In genomic region chr6:85498596-85499258, GRCh38 we compare ENCODE assay signal across 13 cellular contexts. TPM values are rescaled to one million over a fixed set of nuclear protein-coding genes. Genes with fewer than 3 reads are reported as not detected.
DNase-seq lines count a peak whose midpoint lies in the region; ATAC-seq and TF ChIP-seq lines count a peak whose summit lies in the region.
"Had no signal": no experiment of that assay in that cellular context is flagged by ENCODE, and none has a peak within 500 bp of the region (broad histone marks: within the 10 kb centered on the region; RNA-seq: fewer than 3 reads in every experiment).

No MANE protein-coding gene starts in this region.

- BruUV-seq in HCT116 (replicated peaks; lab: Mats Ljungman, UMichigan): no TSS peak

- H3K4me3 ChIP-seq in HCT116 (replicated peaks in 1 of 2; ENCODE audit: low read depth in 1 of 2, low read length in 2 of 2) (no peak overlapping the region), foreskin fibroblast (ENCODE audit: low read depth in 1 of 2, low read length in 2 of 2) (no peak overlapping the region)
- H3K4me3 ChIP-seq: BLaER1, gastroesophageal sphincter had no signal

- H2AFZ ChIP-seq in HCT116 (ENCODE audit: low read depth, low read length, poor library complexity, severe bottlenecking): no peak overlapping the region

- no peaks in the 10 kb centered on the region for H3K79me2 ChIP-seq in HCT116 (ENCODE audit: insufficient read depth, low read length)

- peak overlapping the region; percentile 2; the same call in 1 of the 2 replicates for H3K4me2 ChIP-seq in HCT116 (ENCODE audit: low read length)
- H3K4me2 ChIP-seq: BLaER1 had no signal

- DNase-seq in AML-193 (lab: John Stamatoyannopoulos, UW): peak; percentile 53 to 63
- DNase-seq in HCT116 (ENCODE audit: low read depth, low spot score): peak; percentile 19
- peak; percentile 33 to 55 for DNase-seq in foreskin fibroblast
- DNase-seq in HPDE6-E6E7 (ENCODE audit: extremely low spot score): no peak
- DNase-seq in mesenteric fat pad (ENCODE audit: low spot score): no peak
- DNase-seq: activated CD4-positive, CD25-positive, alpha-beta regulatory T cell treated with anti-CD3 and anti-CD28 coated beads, Interleukin-2, amount 50 U/mL, for 72 hours; right cardiac atrium had no signal

- intact Hi-C loops in HCT116 (cut with micrococcal nuclease): no loop called here

- TF ChIP-seq RAD21 in HCT116 (IDR thresholded peaks at IDR 0.05; ENCODE audit: low read depth): no peak

- no peak for TF ChIP-seq POLR2A in HCT116 (IDR thresholded peaks at IDR 0.05; ENCODE audit: borderline replicate concordance, extremely low read depth, insufficient read depth, insufficient read length)

- RAD21 ChIA-PET in HCT116 (lab: Charles Lee; ENCODE audit: low non-redundant PET in 1 of 2, low total read pairs in 2 of 2, uncharacterized antibody in 2 of 2, unreplicated experiment in 2 of 2): no interaction called here

- H3K36me3 ChIP-seq in HCT116 (ENCODE audit: control insufficient read depth in 1 of 2, insufficient read depth in 2 of 2, low read length in 2 of 2): 0 out of 4 replicates have a peak, but pooled peaks cover 0 to 4% of the 10 kb centered on the region in 2 experiments
- H3K36me3 ChIP-seq: BLaER1 had no signal

- peaks cover 22 to 26% of the 10 kb centered on the region in 2 experiments for H3K4me1 ChIP-seq in HCT116 (ENCODE audit: control insufficient read depth in 1 of 2, insufficient read depth in 2 of 2, low read length in 2 of 2)
- H3K4me1 ChIP-seq: gastroesophageal sphincter had no signal

- CTCF ChIA-PET in HCT116 (lab: Charles Lee): interaction anchor here (1.3 kb wide), 1 partner anchor 16 kb away, joined by 5 read pairs; no protein-coding TSS in a partner anchor

- H3K9me3 ChIP-seq in HCT116 (ENCODE audit: control insufficient read depth in 1 of 2, insufficient read depth in 1 of 2, low read depth in 1 of 2, low read length in 2 of 2): no peaks in the 10 kb centered on the region
- H3K9me3 ChIP-seq: gastroesophageal sphincter had no signal

- TF ChIP-seq CTCF in HCT116 (IDR thresholded peaks at IDR 0.05 in 2 of 3, conservative IDR thresholded peaks at IDR 0.05 in 1 of 3; ENCODE audit: borderline replicate concordance in 1 of 3, insufficient read depth in 1 of 3, low read depth in 2 of 3, low read length in 2 of 3) (no peak), foreskin fibroblast (IDR thresholded peaks at IDR 0.05; ENCODE audit: low read depth, low read length) (no peak)

- POLR2A ChIA-PET in HCT116 (lab: Charles Lee): no interaction called here

- 0 out of 2 replicates have a peak overlapping the region, but pooled peaks have one; percentile 11 for H3K27ac ChIP-seq in HCT116 (ENCODE audit: low read depth, low read length)
- H3K27ac ChIP-seq: BLaER1, gastroesophageal sphincter had no signal

- H4K20me1 ChIP-seq in HCT116 (ENCODE audit: insufficient read depth): no peaks in the 10 kb centered on the region
- H4K20me1 ChIP-seq: BLaER1 had no signal

- H3K9ac ChIP-seq in HCT116 (ENCODE audit: low read length): no peak overlapping the region
- H3K9ac ChIP-seq: BLaER1 had no signal

- no peaks in the 10 kb centered on the region for H3K27me3 ChIP-seq in HCT116 (ENCODE audit: insufficient read depth, low read length)
- H3K27me3 ChIP-seq: BLaER1, gastroesophageal sphincter had no signal

- H3K9me2 ChIP-seq in HCT116 (ENCODE audit: insufficient read depth): no peaks in the 10 kb centered on the region

- ATAC-seq in HCT116 (peak; percentile 56), SK-N-SH treated with all-trans-retinoic acid at 6 μM for 48 hours (peak; percentile 19), GM18867 (IDR thresholded peaks at IDR 0.05; ENCODE audit: unreplicated experiment) (no peak), GM19452 (IDR thresholded peaks at IDR 0.05; ENCODE audit: unreplicated experiment) (no peak)
- ATAC-seq: gastroesophageal sphincter, Panc1, right cardiac atrium had no signal

TF ChIP-seq in HCT116, 20 proteins besides CTCF, POLR2A, EP300 and RAD21 (continues in another document):
- TF ChIP-seq SIN3A (IDR thresholded peaks at IDR 0.05; ENCODE audit: low read depth): no peak
- no peak for TF ChIP-seq SRF (IDR thresholded peaks at IDR 0.05; ENCODE audit: low read depth)
- no peak for TF ChIP-seq REST (IDR thresholded peaks at IDR 0.05; ENCODE audit: low read depth)
- no peak for TF ChIP-seq SP1 (IDR thresholded peaks at IDR 0.05; ENCODE audit: low read depth)
- no peak for TF ChIP-seq ELF1 (IDR thresholded peaks at IDR 0.05; ENCODE audit: borderline replicate concordance, low read depth)
- no peak for TF ChIP-seq MAX (IDR thresholded peaks at IDR 0.05)
- TF ChIP-seq FOSL1 (IDR thresholded peaks at IDR 0.05; ENCODE audit: low read depth): no peak
- no peak for TF ChIP-seq JUND (IDR thresholded peaks at IDR 0.05)
- no peak for TF ChIP-seq TCF7L2 (IDR thresholded peaks at IDR 0.05; ENCODE audit: borderline replicate concordance, extremely low read depth, insufficient read depth, insufficient read length)
- no peak for TF ChIP-seq EZH2phosphoT487 (IDR thresholded peaks at IDR 0.05; ENCODE audit: borderline replicate concordance)
- no peak for TF ChIP-seq EGR1 (IDR thresholded peaks at IDR 0.05; ENCODE audit: low read depth)

TF ChIP-seq in SK-N-SH treated with all-trans-retinoic acid at 6 μM for 48 hours, 23 proteins besides CTCF, POLR2A, EP300 and RAD21:
- TF ChIP-seq TCF4 (CRISPR knock-in tag; IDR thresholded peaks at IDR 0.05; ENCODE audit: borderline replicate concordance) (no peak), SNAI2 (CRISPR knock-in tag; IDR thresholded peaks at IDR 0.05) (no peak), ZFP3 (CRISPR knock-in tag; IDR thresholded peaks at IDR 0.05) (no peak), POU6F1 (CRISPR knock-in tag; IDR thresholded peaks at IDR 0.05; ENCODE audit: borderline replicate concordance, low read depth) (no peak), BACH2 (CRISPR knock-in tag; IDR thresholded peaks at IDR 0.05; ENCODE audit: borderline replicate concordance) (no peak), PPARA (CRISPR knock-in tag; IDR thresholded peaks at IDR 0.05; ENCODE audit: borderline replicate concordance) (no peak), GLIS3 (CRISPR knock-in tag; IDR thresholded peaks at IDR 0.05) (no peak), ZFP30 (CRISPR knock-in tag; IDR thresholded peaks at IDR 0.05) (no peak), OSR1 (CRISPR knock-in tag; IDR thresholded peaks at IDR 0.05) (no peak), TSHZ2 (CRISPR knock-in tag; IDR thresholded peaks at IDR 0.05) (no peak), ZC3H10 (CRISPR knock-in tag; IDR thresholded peaks at IDR 0.05) (no peak)

RNA-seq across cellular contexts. Expression of gene NT5E, which starts 48.8 kb away (rescaled TPM):
- total RNA-seq in HCT116 (2021; ENCODE audit: unreplicated experiment): 68.2 TPM
- polyA plus RNA-seq in HCT116 (2012): 86.0 and 100 TPM in 2 replicates
- 35.4 TPM for total RNA-seq in mesenteric fat pad

Comparison
In these comparisons a context has a peak if more than half of its experiments do, and no peak if none do; other contexts are left out.
1. DNase-seq: peak in AML-193 (2 of 2), HCT116 (single experiment) and foreskin fibroblast (2 of 2); none in HPDE6-E6E7 (single experiment) and mesenteric fat pad (single experiment).
2. ATAC-seq: peak in HCT116 (single experiment) and SK-N-SH treated with all-trans-retinoic acid at 6 μM for 48 hours (single experiment); none in GM18867 (single experiment) and GM19452 (single experiment).